In the genomic region with DNA sequence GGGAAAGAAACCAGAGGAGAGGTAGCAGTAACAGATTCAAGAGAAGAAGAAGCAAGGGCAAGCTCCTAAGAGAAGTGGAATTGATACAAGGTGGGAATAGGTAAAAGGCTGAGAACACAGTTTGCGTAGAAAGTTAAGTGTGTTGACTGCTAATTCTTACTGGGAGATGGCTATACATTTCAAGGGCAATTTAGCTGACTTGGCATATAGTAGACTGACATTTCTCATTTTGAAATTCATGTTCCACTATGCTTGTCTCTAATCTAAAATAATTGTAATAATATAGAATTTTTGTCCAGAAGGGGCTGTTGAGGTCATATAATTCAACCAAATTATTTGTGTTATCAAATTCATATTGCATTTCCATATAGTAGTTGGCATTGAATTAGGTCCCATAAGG, we compare ENCODE assay signal across 28 cellular contexts.
"Had no signal": no experiment of that assay in that cellular context is flagged by ENCODE, and none has a peak within 500 bp of the region (broad histone marks: within the 10 kb centered on the region; RNA-seq: fewer than 3 reads in every experiment).

No MANE protein-coding gene starts in this region.

- H3K27ac ChIP-seq: left lung, lower lobe of right lung, neural progenitor cell, ovary, right atrium auricular region, skin epidermis, stomach, testis, thyroid gland, transverse colon, upper lobe of left lung, vagina had no signal

- ATAC-seq: left colon; left lung; lower lobe of right lung; natural killer cell; sciatic nerve; stimulated activated naive B cell treated with anti-CD40 and anti-IgM and Interleukin-4, amounts not matched to agents 10 μg/mL and 1 μg/mL and 100 μg/mL, for 72 hours; stimulated activated naive CD8-positive, alpha-beta T cell treated with anti-CD3 and anti-CD28 coated beads, Interleukin-15, Interleukin-2, amounts not matched to agents 100 U/mL and 50 U/mL, for 24 hours had no signal

- FAIRE-seq: islet of Langerhans, kidney had no signal

- DNase-seq: immature natural killer cell; kidney; left colon; left lung; lower lobe of right lung; mammary epithelial cell; mesenchymal stem cell; naive B cell; natural killer cell; nephron progenitor cell; ovary; stimulated activated CD4-positive, alpha-beta T cell treated with anti-CD3 and anti-CD28 coated beads, Interleukin-12 subunit alpha, Interleukin-12 subunit beta, amount 100 ng/mL, for 4 hours; stimulated activated CD4-positive, alpha-beta T cell treated with anti-CD3 and anti-CD28 coated beads, Interleukin-15, amount 100 ng/mL, for 24 hours; stimulated activated CD4-positive, alpha-beta T cell treated with anti-CD3 and anti-CD28 coated beads, Interleukin-2, amount 100 ng/mL, for 24 hours; stimulated activated CD4-positive, alpha-beta T cell treated with anti-CD3 and anti-CD28 coated beads, Interleukin-4, amount 100 ng/mL, for 1 hour; stimulated activated naive B cell treated with anti-CD40 and anti-IgM and Interleukin-4, amounts not matched to agents 10 μg/mL and 1 μg/mL and 100 μg/mL, for 72 hours; stimulated activated naive CD8-positive, alpha-beta T cell treated with anti-CD3 and anti-CD28 coated beads, Interleukin-15, Interleukin-2, amounts not matched to agents 100 U/mL and 50 U/mL, for 24 hours; stomach; testis; thyroid gland; transverse colon; upper lobe of left lung had no signal

- H2AFZ ChIP-seq: neural progenitor cell had no signal

- H3K4me1 ChIP-seq: left lung, lower lobe of right lung, neural progenitor cell, right atrium auricular region, stomach, testis, thyroid gland, transverse colon, upper lobe of left lung, vagina had no signal

- H3K9ac ChIP-seq: neural progenitor cell had no signal

- H3K36me3 ChIP-seq: left lung, lower lobe of right lung, neural progenitor cell, ovary, right atrium auricular region, stomach, thyroid gland, transverse colon, upper lobe of left lung, vagina had no signal

- H3K4me3 ChIP-seq: left lung, lower lobe of right lung, neural progenitor cell, ovary, right atrium auricular region, skin epidermis, stomach, testis, thyroid gland, transverse colon, upper lobe of left lung, vagina had no signal

- H3K27me3 ChIP-seq: left lung, neural progenitor cell, ovary, right atrium auricular region, stomach, testis, thyroid gland, transverse colon, upper lobe of left lung, vagina had no signal

- H3K4me2 ChIP-seq: neural progenitor cell had no signal

- H3K9me3 ChIP-seq: left lung, lower lobe of right lung, ovary, right atrium auricular region, stomach, testis, thyroid gland, transverse colon, upper lobe of left lung, vagina had no signal
